30 cellular contexts compared by ENCODE assay signal in the genomic region with DNA sequence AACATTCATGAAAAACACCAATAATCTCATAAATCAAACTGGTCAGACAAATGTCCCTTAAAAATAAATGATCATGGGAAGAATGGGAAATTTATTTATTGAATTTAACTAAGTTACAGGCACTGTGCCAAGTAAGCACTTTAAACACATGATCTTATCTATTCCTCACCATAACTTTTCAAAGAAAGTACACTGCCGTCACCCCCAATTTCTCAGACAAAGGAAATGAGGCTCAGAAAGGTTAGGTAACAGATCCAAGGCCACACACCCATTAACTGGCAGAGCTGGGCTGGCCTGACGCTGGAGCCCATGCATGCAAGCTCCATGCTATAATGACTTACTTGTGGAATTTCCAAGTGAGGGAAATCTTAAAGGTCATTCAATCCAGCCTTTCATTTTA. TPM values are rescaled to one million over a fixed set of nuclear protein-coding genes. Genes with fewer than 3 reads are reported as not detected.
"Had no signal": no experiment of that assay in that cellular context is flagged by ENCODE, and none has a peak within 500 bp of the region (broad histone marks: within the 10 kb centered on the region; RNA-seq: fewer than 3 reads in every experiment).

No MANE protein-coding gene starts in this region.

- H3K9me3 ChIP-seq: esophagus muscularis mucosa, gastroesophageal sphincter, heart right ventricle, left lung, lower lobe of right lung, mucosa of descending colon had no signal

- H3K4me1 Mint-ChIP-seq: endodermal cell, naive B cell had no signal

- H3K4me3 ChIP-seq: coronary artery, esophagus muscularis mucosa, gastroesophageal sphincter, heart right ventricle, left lung, lower lobe of right lung, mucosa of descending colon had no signal

- H3K27me3 ChIP-seq: heart right ventricle, left lung had no signal

- H3K4me3 Mint-ChIP-seq: effector memory CD8-positive, alpha-beta T cell; endodermal cell; mesothelial cell of epicardium; naive B cell had no signal

- H3K4me1 ChIP-seq: esophagus muscularis mucosa, foreskin keratinocyte, gastroesophageal sphincter, heart right ventricle, left lung, lower lobe of right lung had no signal

- H3K27ac Mint-ChIP-seq: effector memory CD8-positive, alpha-beta T cell; endodermal cell; mesothelial cell of epicardium had no signal

- H3K36me3 Mint-ChIP-seq: mesothelial cell of epicardium, naive B cell had no signal

- H3K27ac ChIP-seq: coronary artery, esophagus muscularis mucosa, foreskin keratinocyte, gastroesophageal sphincter, heart right ventricle, left lung, lower lobe of right lung had no signal

- H3K36me3 ChIP-seq: esophagus muscularis mucosa, gastroesophageal sphincter, heart right ventricle, left lung, lower lobe of right lung had no signal

- ATAC-seq: effector memory CD8-positive, alpha-beta T cell; foreskin keratinocyte; gastroesophageal sphincter; heart right ventricle; left cardiac atrium; left lung; left ventricle myocardium superior; mucosa of descending colon had no signal

- DNase-seq: effector CD8-positive, alpha-beta T cell; effector memory CD8-positive, alpha-beta T cell; endodermal cell; foreskin keratinocyte; head of caudate nucleus; heart right ventricle; hippocampal formation; left cardiac atrium; left lung; left ventricle myocardium superior; lower lobe of right lung; mesenchymal stem cell; mucosa of descending colon; naive B cell had no signal

- H3K9me3 Mint-ChIP-seq: effector memory CD8-positive, alpha-beta T cell; endodermal cell; mesothelial cell of epicardium had no signal

- FAIRE-seq: colon, endometrium, frontal cortex, islet of Langerhans, keratinocyte had no signal

RNA-seq across cellular contexts. Expression of gene ABCC8, which starts 12.8 kb away (rescaled TPM):
- total RNA-seq: dermis microvascular lymphatic vessel endothelial cell, epithelial cell of proximal tubule, fibroblast of lung, fibroblast of villous mesenchyme, foreskin keratinocyte, kidney epithelial cell, lung microvascular endothelial cell, mesothelial cell of epicardium, myocyte had no signal
- polyA plus RNA-seq: fibroblast of lung, foreskin keratinocyte, keratinocyte had no signal
